ENCODE assay signal across 9 cellular contexts in genomic region chr9:137458194-137459146, GRCh38. TPM values are rescaled to one million over a fixed set of nuclear protein-coding genes. Genes with fewer than 3 reads are reported as not detected.
DNase-seq lines count a peak whose midpoint lies in the region; ATAC-seq and TF ChIP-seq lines count a peak whose summit lies in the region.
"Had no signal": no experiment of that assay in that cellular context is flagged by ENCODE, and none has a peak within 500 bp of the region (broad histone marks: within the 10 kb centered on the region; RNA-seq: fewer than 3 reads in every experiment).

No MANE protein-coding gene starts in this region.

- H3K4me3 Mint-ChIP-seq in chondrocyte (ENCODE audit: unreplicated experiment) = peak overlapping the region; percentile 59

- no peaks in the 10 kb centered on the region for H3K27me3 Mint-ChIP-seq in chondrocyte (ENCODE audit: low read depth)

- peak overlapping the region in 1 of 2 donors; percentile 66 for H3K9ac ChIP-seq in liver (ENCODE audit: low read depth in 1 of 2, low read length in 2 of 2)

- peaks cover 36% of the 10 kb centered on the region for H3K4me1 Mint-ChIP-seq in chondrocyte (ENCODE audit: low read depth)

- peak; percentile 10 for ATAC-seq in GM21528 (IDR thresholded peaks at IDR 0.05; ENCODE audit: low FRiP score, unreplicated experiment)

- H3K27ac Mint-ChIP-seq in chondrocyte (ENCODE audit: unreplicated experiment) = no peak overlapping the region

- no peak for TF ChIP-seq RAD21 in liver (IDR thresholded peaks at IDR 0.05)

- TF ChIP-seq CTCF in chondrocyte (IDR thresholded peaks at IDR 0.05) = peak; percentile 25
- TF ChIP-seq CTCF in liver (IDR thresholded peaks at IDR 0.05; ENCODE audit: low read depth, low read length, missing input control) = no peak

- no peaks in the 10 kb centered on the region for H3K9me3 Mint-ChIP-seq in chondrocyte (ENCODE audit: low read depth)

- H3K27me3 ChIP-seq in liver (ENCODE audit: control insufficient read depth in 4 of 4, insufficient read depth in 4 of 4, low read length in 3 of 4) = no peaks in the 10 kb centered on the region

- peaks cover 3% of the 10 kb centered on the region for H3K36me3 Mint-ChIP-seq in chondrocyte (ENCODE audit: low read depth)

- peak overlapping the region in 2 of 3 donors; percentile 42 to 79 for H3K4me3 ChIP-seq in liver (ENCODE audit: low read depth in 1 of 3, low read length in 3 of 3)

- H3K27ac ChIP-seq in liver (ENCODE audit: low read depth in 1 of 2, low read length in 2 of 2) = peak overlapping the region in 1 of 2 donors; percentile 22

- 23% methylated on average over 87 of the region's 87 CpGs for WGBS in liver

- peak; percentile 81 for DNase-seq in D341Med (ENCODE audit: low spot score)
- peak; percentile 36 to 66 for DNase-seq in NCI-H446 (lab: John Stamatoyannopoulos, UW)
- no peak for DNase-seq in chondrocyte (ENCODE audit: low spot score)
- peak; percentile 58 for DNase-seq in superior temporal gyrus (ENCODE audit: extremely low spot score)
- DNase-seq in DMS153 (lab: John Stamatoyannopoulos, UW) = no peak
- DNase-seq in stimulated activated CD4-positive, alpha-beta T cell treated with anti-CD3 and anti-CD28 coated beads, Interleukin-4, amount 100 ng/mL, for 1 hour = no peak

- H3K36me3 ChIP-seq in liver (ENCODE audit: control insufficient read depth in 4 of 4, insufficient read depth in 3 of 4, low read depth in 1 of 4, low read length in 3 of 4) = peaks cover 0 to 6% (median 1%) of the 10 kb centered on the region in 4 donors

- no peaks in the 10 kb centered on the region for H3K9me3 ChIP-seq in liver (ENCODE audit: control insufficient read depth in 4 of 4, low read length in 3 of 4)

- peaks cover 22 to 51% (median 36%) of the 10 kb centered on the region in 4 donors for H3K4me1 ChIP-seq in liver (ENCODE audit: control insufficient read depth in 4 of 4, insufficient read depth in 4 of 4, low read length in 3 of 4)

TF ChIP-seq in liver, 16 proteins besides CTCF, POLR2A, EP300 and RAD21:
- TF ChIP-seq HNF4A (conservative IDR thresholded peaks at IDR 0.05) (no peak), TAF1 (conservative IDR thresholded peaks at IDR 0.05) (no peak), FOXA1 (IDR thresholded peaks at IDR 0.05) (no peak)

RNA-seq across cellular contexts. Expression of gene NSMF, which starts 0.7 kb away (rescaled TPM):
- total RNA-seq in chondrocyte = 81.5 to 86.8 TPM (median 86.1 TPM) in 3 replicates
- 10 to 100 TPM in 1 of 2 donors, 1 to 10 TPM in 1; 1.7 to 12.9 TPM for total RNA-seq in liver
- 10 to 100 TPM in 1 of 2 donors, 1 to 10 TPM in 1; 4.6 to 13.5 TPM for polyA plus RNA-seq in liver

RNA-seq across cellular contexts. Expression of gene ENTPD8, which starts 17.3 kb away (rescaled TPM):
- total RNA-seq in chondrocyte (0.10 TPM in 1 of 3 replicates, not detected in the others), liver (1 to 10 TPM; 1.6 to 4.7 TPM)
- polyA plus RNA-seq in liver = 1 to 10 TPM; 5.1 to 6.2 TPM
- total RNA-seq: T-helper 2 cell treated with Interferon-gamma antibody and Interleukin-4, amounts not matched to agents 100 ng/mL and 5 ng/mL, for 36 hours had no signal

RNA-seq across cellular contexts. Expression of gene NOXA1, which starts 35.3 kb away (rescaled TPM):
- total RNA-seq in chondrocyte (0.97 to 2.5 TPM (median 2.0 TPM) in 3 replicates), liver (1 to 10 TPM; 1.3 to 2.4 TPM)
- polyA plus RNA-seq in liver = 1 to 10 TPM; 2.4 to 3.6 TPM

RNA-seq across cellular contexts. Expression of gene EXD3, which starts 35.5 kb away (rescaled TPM):
- total RNA-seq in chondrocyte (10.7 to 15.7 TPM (median 11.6 TPM) in 3 replicates), liver (1 to 10 TPM; 2.5 to 6.7 TPM)
- polyA plus RNA-seq in liver = 1 to 10 TPM; 3.6 to 3.7 TPM

Comparison
In these comparisons a context has a peak if more than half of its experiments do, and no peak if none do; other contexts are left out.
1. DNase-seq: peak in D341Med (single experiment), NCI-H446 (2 of 2) and superior temporal gyrus (single experiment); none in chondrocyte (single experiment), DMS153 (single experiment) and stimulated activated CD4-positive, alpha-beta T cell treated with anti-CD3 and anti-CD28 coated beads, Interleukin-4, amount 100 ng/mL, for 1 hour (single experiment).